In genomic region chr9:136488247-136489214, GRCh38 we compare ENCODE assay signal across 1 cellular context.
TF ChIP-seq lines count a peak whose summit lies in the region.

No MANE protein-coding gene starts in this region.

TF ChIP-seq in K562, 482 proteins besides CTCF, POLR2A, EP300 and RAD21 (continued from another document):
- TF ChIP-seq PREB (CRISPR knock-in tag; IDR thresholded peaks at IDR 0.05) (no peak), TFAP4 (CRISPR knock-in tag; IDR thresholded peaks at IDR 0.05; ENCODE audit: borderline replicate concordance) (peak; percentile 68; the same call in 1 of the 2 replicates), ZMIZ1 (IDR thresholded peaks at IDR 0.05; ENCODE audit: low read depth in 2 of 2, low read length in 2 of 2) (0 out of 4 replicates have a peak, but pooled peaks of 1 of the 2 experiments have one; percentile 25), ZBTB17 (CRISPR knock-in tag; IDR thresholded peaks at IDR 0.05) (peak; percentile 22; the same call in 1 of the 2 replicates), SRSF1 (IDR thresholded peaks at IDR 0.05; ENCODE audit: low read depth, low read length) (no peak), LCOR (CRISPR knock-in tag; IDR thresholded peaks at IDR 0.05) (0 out of 2 replicates have a peak, but pooled peaks have one; percentile 41), XRCC5 (IDR thresholded peaks at IDR 0.05; ENCODE audit: low read depth, low read length) (0 out of 2 replicates have a peak, but pooled peaks have one; percentile 33), ZEB2 (IDR thresholded peaks at IDR 0.05) (peak; percentile 89), PRDM10 (IDR thresholded peaks at IDR 0.05; ENCODE audit: partially characterized antibody) (peak; percentile 14), YY1 (IDR thresholded peaks at IDR 0.05; ENCODE audit: borderline replicate concordance in 1 of 3, control insufficient read depth in 1 of 3, extremely low read depth in 1 of 3, insufficient read depth in 3 of 3, insufficient read length in 1 of 3, insufficient replicate concordance in 2 of 3, low read depth in 1 of 3, low read length in 2 of 3) (peak in 1 of 3 experiments; percentile 26), ZNF280B (CRISPR knock-in tag; IDR thresholded peaks at IDR 0.05) (no peak), CBFA2T2 (conservative IDR thresholded peaks at IDR 0.05) (peak; percentile 24; the same call in 1 of the 2 replicates), RCOR1 (IDR thresholded peaks at IDR 0.05; ENCODE audit: borderline replicate concordance in 1 of 2, low read depth in 2 of 2, low read length in 2 of 2) (0 out of 4 replicates have a peak, but pooled peaks of 1 of the 2 experiments have one; percentile 21), CC2D1A (IDR thresholded peaks at IDR 0.05) (peak; percentile 84), CREM (IDR thresholded peaks at IDR 0.05; ENCODE audit: low read depth) (0 out of 2 replicates have a peak, but pooled peaks have one; percentile 23), STAG1 (CRISPR knock-in tag; IDR thresholded peaks at IDR 0.05; ENCODE audit: borderline replicate concordance) (peak; percentile 98), BHLHE40 (IDR thresholded peaks at IDR 0.05; ENCODE audit: low read length) (peak; percentile 39; the same call in 1 of the 2 replicates), ZNF263 (CRISPR knock-in tag; IDR thresholded peaks at IDR 0.05; ENCODE audit: borderline replicate concordance) (peak; percentile 67; the same call in 1 of the 2 replicates), GABPB1 (CRISPR knock-in tag; IDR thresholded peaks at IDR 0.05) (0 out of 2 replicates have a peak, but pooled peaks have one; percentile 22), MAZ (CRISPR knock-in tag; conservative IDR thresholded peaks at IDR 0.05 in 1 of 2, IDR thresholded peaks at IDR 0.05 in 1 of 2) (peak in 1 of 2 experiments; percentile 63; a peak in 2 of 4 replicates), CTBP1 (IDR thresholded peaks at IDR 0.05; ENCODE audit: borderline replicate concordance) (peak; percentile 64; the same call in 1 of the 2 replicates), PTRF (tag; IDR thresholded peaks at IDR 0.05) (no peak), NFE2 (IDR thresholded peaks at IDR 0.05; ENCODE audit: low read depth) (0 out of 2 replicates have a peak, but pooled peaks have one; percentile 8), PHF20 (IDR thresholded peaks at IDR 0.05; ENCODE audit: partially characterized antibody) (peak; percentile 23), ZNF384 (IDR thresholded peaks at IDR 0.05; ENCODE audit: low read depth, low read length) (peak; percentile 62), NR0B1 (IDR thresholded peaks at IDR 0.05; ENCODE audit: partially characterized antibody) (no peak)
- TF ChIP-seq, protein P1, sequence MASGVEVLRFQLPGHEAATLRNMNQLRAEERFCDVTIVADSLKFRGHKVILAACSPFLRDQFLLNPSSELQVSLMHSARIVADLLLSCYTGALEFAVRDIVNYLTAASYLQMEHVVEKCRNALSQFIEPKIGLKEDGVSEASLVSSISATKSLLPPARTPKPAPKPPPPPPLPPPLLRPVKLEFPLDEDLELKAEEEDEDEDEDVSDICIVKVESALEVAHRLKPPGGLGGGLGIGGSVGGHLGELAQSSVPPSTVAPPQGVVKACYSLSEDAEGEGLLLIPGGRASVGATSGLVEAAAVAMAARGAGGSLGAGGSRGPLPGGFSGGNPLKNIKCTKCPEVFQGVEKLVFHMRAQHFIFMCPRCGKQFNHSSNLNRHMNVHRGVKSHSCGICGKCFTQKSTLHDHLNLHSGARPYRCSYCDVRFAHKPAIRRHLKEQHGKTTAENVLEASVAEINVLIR (CRISPR knock-in tag; IDR thresholded peaks at IDR 0.05) = no peak
